ENCODE assay signal across 10 cellular contexts in the genomic region with DNA sequence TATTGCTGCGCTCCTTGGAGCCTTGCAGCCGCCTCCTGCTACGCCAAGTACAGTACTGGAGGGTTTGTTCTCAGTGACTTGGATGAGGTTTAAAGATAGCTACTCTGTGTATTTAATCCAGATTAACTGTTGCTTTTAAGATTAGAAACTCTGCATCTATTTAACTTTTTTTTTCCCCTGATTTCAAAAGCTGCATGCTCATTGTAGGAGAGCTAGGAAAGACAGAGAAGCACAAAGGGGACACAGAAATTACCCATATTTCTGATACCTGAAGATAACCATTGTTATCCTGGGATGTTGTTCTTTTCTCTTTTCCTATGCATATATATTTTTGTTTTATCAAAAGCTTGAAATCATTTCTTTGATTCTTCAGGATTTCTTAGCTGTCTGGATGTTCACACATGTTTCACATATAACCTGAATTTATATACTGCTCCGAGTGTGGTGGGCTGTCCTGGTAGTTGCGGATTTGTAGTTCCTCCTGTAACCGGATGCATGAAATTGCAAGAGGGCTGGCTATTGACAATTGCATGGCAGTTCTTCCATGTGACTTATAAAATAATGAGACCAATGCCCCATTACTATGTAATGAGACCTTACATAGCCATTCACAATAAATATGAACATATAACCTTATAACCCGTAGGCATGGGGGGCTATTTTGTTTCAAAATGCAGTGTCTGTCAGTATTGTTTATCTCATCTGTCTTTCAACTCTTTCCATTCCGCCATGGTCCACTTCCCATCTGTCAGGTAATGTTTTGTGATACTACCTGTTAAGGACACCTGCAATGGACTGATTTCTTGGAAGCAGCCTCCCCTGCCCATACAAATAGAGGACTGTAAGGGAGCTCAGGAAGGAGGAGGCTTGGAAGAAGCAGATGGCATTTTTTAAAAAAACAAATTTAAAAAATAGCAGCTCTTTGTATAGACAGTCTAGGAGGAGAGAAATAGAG. TPM values are rescaled to one million over a fixed set of nuclear protein-coding genes. Genes with fewer than 3 reads are reported as not detected.
A peak's percentile ranks its signal among the peaks of the same experiment; 100 is the strongest.
DNase-seq lines count a peak whose midpoint lies in the region; FAIRE-seq and TF ChIP-seq lines count a peak whose summit lies in the region.
"Had no signal": no experiment of that assay in that cellular context is flagged by ENCODE, and none has a peak within 500 bp of the region (broad histone marks: within the 10 kb centered on the region; RNA-seq: fewer than 3 reads in every experiment).

No MANE protein-coding gene starts in this region.

- H3K4me1 Mint-ChIP-seq in activated naive CD4-positive, alpha-beta T cell treated with anti-CD3 and anti-CD28 coated beads, Interleukin-2, amount 50 U/mL, for 24 hours = peaks cover 19% of the 10 kb centered on the region

- TF ChIP-seq RAD21 in SK-N-SH (IDR thresholded peaks at IDR 0.05; ENCODE audit: low read length) = no peak

- H3K4me2 ChIP-seq in SK-N-SH (peak overlapping the region; percentile 99), fibroblast of lung (ENCODE audit: extremely low read depth, insufficient read depth, low read length) (peak overlapping the region; percentile 86), osteoblast (ENCODE audit: insufficient read depth, low read length) (peak overlapping the region; percentile 91)

- no peak for TF ChIP-seq CTCF in SK-N-SH (IDR thresholded peaks at IDR 0.05)
- TF ChIP-seq CTCF in fibroblast of lung (conservative IDR thresholded peaks at IDR 0.05 in 1 of 2, IDR thresholded peaks at IDR 0.05 in 1 of 2; ENCODE audit: low read depth in 1 of 2, low read length in 2 of 2) = no peak
- TF ChIP-seq CTCF in osteoblast (IDR thresholded peaks at IDR 0.05; ENCODE audit: extremely low read depth, low read depth, low read length) = no peak

- peak overlapping the region; percentile 77 for H3K4me3 Mint-ChIP-seq in activated naive CD4-positive, alpha-beta T cell treated with anti-CD3 and anti-CD28 coated beads, Interleukin-2, amount 50 U/mL, for 24 hours

- H3K9ac ChIP-seq in SK-N-SH (peak overlapping the region; percentile 77; the same call in 1 of the 2 replicates), fibroblast of lung (ENCODE audit: insufficient read depth, low read length) (no peak overlapping the region)

- H3K9me2 ChIP-seq in SK-N-SH = no peaks in the 10 kb centered on the region

- DNase-seq in activated naive CD4-positive, alpha-beta T cell treated with Interleukin-2 at 50 U/mL for 16 hours = no peak
- DNase-seq in SK-N-SH (peak; percentile 45), fibroblast of lung (ENCODE audit: low read depth in 2 of 2) (peak in 1 of 2 donors; percentile 53), osteoblast (ENCODE audit: insufficient read length, low spot score, missing footprints) (no peak), SHP77 (lab: John Stamatoyannopoulos, UW) (no peak), ACHN (no peak), GM19239 (ENCODE audit: insufficient read length, low spot score) (no peak)

- in situ Hi-C loops in ACHN (cut with HindIII; ENCODE audit: low pct_ligation_motif_present, low pct_unique_long_range_greater_than_20kb, low sequenced_read_pairs) = no loop called here

- H3K27ac Mint-ChIP-seq in activated naive CD4-positive, alpha-beta T cell treated with anti-CD3 and anti-CD28 coated beads, Interleukin-2, amount 50 U/mL, for 24 hours = no peak overlapping the region

- peak overlapping the region; percentile 80 to 97 for H3K4me3 ChIP-seq in SK-N-SH (ENCODE audit: low read depth in 2 of 2, low read length in 1 of 2)
- H3K4me3 ChIP-seq in fibroblast of lung (replicated peaks in 1 of 4; ENCODE audit: control extremely low read depth in 1 of 4, insufficient read depth in 1 of 4, low read depth in 3 of 4, low read length in 4 of 4) = peak overlapping the region; percentile 72 to 78 (median 75)
- peak overlapping the region; percentile 80 for H3K4me3 ChIP-seq in osteoblast (ENCODE audit: insufficient read depth, low read length)

- H3K4me1 ChIP-seq in SK-N-SH (ENCODE audit: control insufficient read depth in 1 of 2, insufficient read depth in 2 of 2, low read depth in 1 of 2, low read length in 1 of 2) = peaks cover 0 to 17% of the 10 kb centered on the region in 2 experiments; a peak in 2 of 4 replicates
- H3K4me1 ChIP-seq in fibroblast of lung (ENCODE audit: control insufficient read depth, extremely low read depth, insufficient read depth, low read length) = no peaks in the 10 kb centered on the region
- H3K4me1 ChIP-seq in osteoblast (ENCODE audit: insufficient read depth, low read length) = peaks cover 5% of the 10 kb centered on the region

- peak overlapping the region; percentile 38 to 87; a peak in 3 of 4 replicates for H3K27ac ChIP-seq in SK-N-SH (ENCODE audit: low read depth in 2 of 2, low read length in 1 of 2)
- no peak overlapping the region for H3K27ac ChIP-seq in fibroblast of lung (ENCODE audit: insufficient read depth, low read length)
- H3K27ac ChIP-seq in osteoblast (ENCODE audit: low read depth, low read length) = no peak overlapping the region

- POLR2A ChIA-PET in SK-N-SH (lab: Yijun Ruan, JAX) = no interaction called here

- no peak for FAIRE-seq in GM19239 (lab: Jason Lieb, UNC)
- FAIRE-seq: GM12878 had no signal

- no peaks in the 10 kb centered on the region for H3K9me3 Mint-ChIP-seq in activated naive CD4-positive, alpha-beta T cell treated with anti-CD3 and anti-CD28 coated beads, Interleukin-2, amount 50 U/mL, for 24 hours
- H3K9me3 Mint-ChIP-seq: activated naive CD4-positive, alpha-beta T cell treated with anti-CD3 and anti-CD28 coated beads, Interleukin-2, amount 50 U/mL, for 72 hours had no signal

- 38% methylated on average over 8 of the region's 8 CpGs for WGBS in SK-N-SH (ENCODE audit: low lambda C conversion rate)

- no peaks in the 10 kb centered on the region for H3K27me3 Mint-ChIP-seq in activated naive CD4-positive, alpha-beta T cell treated with anti-CD3 and anti-CD28 coated beads, Interleukin-2, amount 50 U/mL, for 24 hours

- no peak for TF ChIP-seq EP300 in SK-N-SH (IDR thresholded peaks at IDR 0.05; ENCODE audit: borderline replicate concordance in 1 of 2, low read depth in 1 of 2, low read length in 1 of 2)

- no peaks in the 10 kb centered on the region for H3F3A ChIP-seq in SK-N-SH (replicated peaks; ENCODE audit: insufficient read depth)

- CTCF ChIA-PET in SK-N-SH (lab: Yijun Ruan, JAX) = interaction anchor here (0.6 to 2.4 kb wide), 11 partner anchors 18 to 477 kb away, joined by 3 to 8 read pairs (median 3); no protein-coding TSS in a partner anchor

- no peaks in the 10 kb centered on the region for H3K27me3 ChIP-seq in SK-N-SH (ENCODE audit: insufficient read depth)
- no peaks in the 10 kb centered on the region for H3K27me3 ChIP-seq in fibroblast of lung (ENCODE audit: control insufficient read depth, insufficient read depth, low read length)
- H3K27me3 ChIP-seq in osteoblast (ENCODE audit: insufficient read depth, low read length) = no peaks in the 10 kb centered on the region

- H3K36me3 Mint-ChIP-seq in activated naive CD4-positive, alpha-beta T cell treated with anti-CD3 and anti-CD28 coated beads, Interleukin-2, amount 50 U/mL, for 24 hours = no peaks in the 10 kb centered on the region
- H3K36me3 Mint-ChIP-seq: activated naive CD4-positive, alpha-beta T cell treated with anti-CD3 and anti-CD28 coated beads, Interleukin-2, amount 50 U/mL, for 72 hours had no signal

- H3K36me3 ChIP-seq in SK-N-SH (replicated peaks in 1 of 2; ENCODE audit: control insufficient read depth in 1 of 2, insufficient read depth in 2 of 2, low read length in 1 of 2) (no peaks in the 10 kb centered on the region), fibroblast of lung (ENCODE audit: control insufficient read depth, insufficient read depth, low read length) (no peaks in the 10 kb centered on the region), osteoblast (ENCODE audit: insufficient read depth, low read length) (no peaks in the 10 kb centered on the region)

- H2AFZ ChIP-seq in SK-N-SH (ENCODE audit: low read depth) (peak overlapping the region; percentile 95), fibroblast of lung (ENCODE audit: low read length) (peak overlapping the region; percentile 77), osteoblast (ENCODE audit: low read length) (peak overlapping the region; percentile 85)

- H4K20me1 ChIP-seq in SK-N-SH (ENCODE audit: insufficient read depth) = no peaks in the 10 kb centered on the region
- H4K20me1 ChIP-seq in fibroblast of lung (ENCODE audit: control insufficient read depth, extremely low read depth, insufficient read depth, low read length) = no peaks in the 10 kb centered on the region
- H4K20me1 ChIP-seq in osteoblast (ENCODE audit: insufficient read depth, low read length) = no peaks in the 10 kb centered on the region

- H3K79me2 ChIP-seq in SK-N-SH (ENCODE audit: insufficient read depth) (0 out of 2 replicates have a peak, but pooled peaks cover 11% of the 10 kb centered on the region), fibroblast of lung (ENCODE audit: control insufficient read depth, insufficient read depth, low read length) (no peaks in the 10 kb centered on the region), osteoblast (ENCODE audit: insufficient read depth, low read length) (no peaks in the 10 kb centered on the region)

- H3K9me3 ChIP-seq in SK-N-SH (no peaks in the 10 kb centered on the region), fibroblast of lung (ENCODE audit: control insufficient read depth, insufficient read depth, low read depth, low read length) (no peaks in the 10 kb centered on the region), osteoblast (ENCODE audit: low read depth, low read length) (no peaks in the 10 kb centered on the region)

TF ChIP-seq in SK-N-SH, 30 proteins besides CTCF, POLR2A, EP300 and RAD21:
- 0 out of 2 replicates have a peak, but pooled peaks have one; percentile 32 for TF ChIP-seq SIN3A (IDR thresholded peaks at IDR 0.05; ENCODE audit: borderline replicate concordance, low read depth, low read length)
- TF ChIP-seq, protein P1, sequence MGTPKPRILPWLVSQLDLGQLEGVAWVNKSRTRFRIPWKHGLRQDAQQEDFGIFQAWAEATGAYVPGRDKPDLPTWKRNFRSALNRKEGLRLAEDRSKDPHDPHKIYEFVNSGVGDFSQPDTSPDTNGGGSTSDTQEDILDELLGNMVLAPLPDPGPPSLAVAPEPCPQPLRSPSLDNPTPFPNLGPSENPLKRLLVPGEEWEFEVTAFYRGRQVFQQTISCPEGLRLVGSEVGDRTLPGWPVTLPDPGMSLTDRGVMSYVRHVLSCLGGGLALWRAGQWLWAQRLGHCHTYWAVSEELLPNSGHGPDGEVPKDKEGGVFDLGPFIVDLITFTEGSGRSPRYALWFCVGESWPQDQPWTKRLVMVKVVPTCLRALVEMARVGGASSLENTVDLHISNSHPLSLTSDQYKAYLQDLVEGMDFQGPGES (IDR thresholded peaks at IDR 0.05; ENCODE audit: low read depth, low read length) = no peak
- no peak for TF ChIP-seq NRF1 (IDR thresholded peaks at IDR 0.05; ENCODE audit: low read depth, low read length)
- TF ChIP-seq MXI1 (IDR thresholded peaks at IDR 0.05; ENCODE audit: low read depth, low read length) = peak; percentile 88

RNA-seq across cellular contexts. Expression of a gene that starts 1.4 kb away (rescaled TPM):
- 7.3 and 10.0 TPM in 2 replicates for polyA plus RNA-seq in SK-N-SH (2012; rRNA removed)
- 9.7 TPM in 2 replicates for polyA plus RNA-seq in SK-N-SH (2012; cell fraction: cytosol; rRNA removed)
- 6.1 and 12.7 TPM in 2 replicates for polyA plus RNA-seq in SK-N-SH (2012; cell fraction: nucleus; rRNA removed)
- 5.6 and 7.7 TPM in 2 replicates for total RNA-seq in fibroblast of lung
- 4.3 and 6.3 TPM in 2 replicates for polyA plus RNA-seq in fibroblast of lung
- 2.5 and 3.5 TPM in 2 replicates for polyA plus RNA-seq in fibroblast of lung (2012)
- 0.24 and 3.3 TPM in 2 replicates for polyA minus RNA-seq in fibroblast of lung (ENCODE audit: low replicate concordance)
- 16.5 and 17.4 TPM in 2 replicates for total RNA-seq in osteoblast

Comparison
In these comparisons a context has a peak if more than half of its experiments do, and no peak if none do; other contexts are left out.
1. H3K27ac ChIP-seq: peak in SK-N-SH (2 of 2); none in fibroblast of lung (single experiment) and osteoblast (single experiment).
2. Peak in every context shown above with its lines, with median percentiles within 50 percentile points of each other: H2AFZ ChIP-seq, H3K4me2 ChIP-seq and H3K4me3 ChIP-seq.